ENCODE assay signal across 10 cellular contexts in the genomic region with DNA sequence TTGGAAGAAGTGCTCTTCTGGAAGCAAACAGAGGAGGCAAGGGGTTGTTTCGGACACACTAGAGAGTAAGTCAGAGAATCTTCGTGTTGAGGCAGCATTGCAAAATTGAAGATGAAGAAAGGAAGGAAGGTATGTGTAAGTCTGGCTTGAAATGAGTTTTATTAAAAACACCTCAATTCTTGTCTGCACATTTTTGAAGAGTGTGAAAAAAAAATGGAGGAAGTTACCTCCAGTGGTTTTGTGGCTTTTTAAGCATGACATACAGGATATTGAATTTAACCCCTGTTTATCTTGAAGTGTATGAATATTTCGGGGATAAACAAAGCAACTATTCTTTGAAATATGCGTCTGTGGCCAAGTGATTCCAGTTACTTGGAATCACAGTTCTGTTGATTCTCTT.
DNase-seq lines count a peak whose midpoint lies in the region; ATAC-seq and TF ChIP-seq lines count a peak whose summit lies in the region.
"Had no signal": no experiment of that assay in that cellular context is flagged by ENCODE, and none has a peak within 500 bp of the region (broad histone marks: within the 10 kb centered on the region; RNA-seq: fewer than 3 reads in every experiment).

No MANE protein-coding gene starts in this region.

- peak overlapping the region; percentile 75 to 89 (median 83) for H3K27ac ChIP-seq in sigmoid colon

- H3K9me3 Mint-ChIP-seq in chondrocyte (ENCODE audit: low read depth), result no peaks in the 10 kb centered on the region

- no peak for TF ChIP-seq EP300 in sigmoid colon (IDR thresholded peaks at IDR 0.05)

- DNase-seq in NOMO-1 treated with DMSO at 0.1 percent for 48 hours (lab: John Stamatoyannopoulos, UW; ENCODE audit: unreplicated experiment), result peak; percentile 51
- no peak for DNase-seq in chondrocyte (ENCODE audit: low spot score)
- no peak for DNase-seq in sigmoid colon
- DNase-seq in germinal center (ENCODE audit: low spot score), result no peak
- no peak for DNase-seq in hepatic stellate cell (ENCODE audit: low spot score)
- DNase-seq: left colon, NCI-H1048 had no signal

- H3K9me3 ChIP-seq in sigmoid colon, result no peaks in the 10 kb centered on the region

- peaks cover 32% of the 10 kb centered on the region for H3K4me1 Mint-ChIP-seq in chondrocyte (ENCODE audit: low read depth)

- intact Hi-C loops in sigmoid colon (cut with DNase I), result loop anchor here (1.0 to 5.0 kb wide), 2 partner anchors 59 to 117 kb away; no protein-coding TSS in a partner anchor

- ATAC-seq in HG02759 (IDR thresholded peaks at IDR 0.05; ENCODE audit: unreplicated experiment) (no peak), HG02642 (IDR thresholded peaks at IDR 0.05; ENCODE audit: poor library complexity, unreplicated experiment) (no peak)
- ATAC-seq: left colon had no signal

- H3K27me3 ChIP-seq in sigmoid colon, result no peaks in the 10 kb centered on the region

- no peaks in the 10 kb centered on the region for H3K36me3 ChIP-seq in sigmoid colon

- no peak for TF ChIP-seq POLR2A in sigmoid colon (IDR thresholded peaks at IDR 0.05)

- TF ChIP-seq CTCF in chondrocyte (IDR thresholded peaks at IDR 0.05) (no peak), sigmoid colon (IDR thresholded peaks at IDR 0.05) (no peak)

- WGBS in sigmoid colon, 2 donors, result 35 to 67% methylated on average over 4 of the region's 4 CpGs

- H3K4me1 ChIP-seq in sigmoid colon, result peaks cover 0 to 46% (median 34%) of the 10 kb centered on the region in 4 donors

- H3K36me3 Mint-ChIP-seq in chondrocyte (ENCODE audit: low read depth), result no peaks in the 10 kb centered on the region

- H3K4me3 Mint-ChIP-seq in chondrocyte (ENCODE audit: unreplicated experiment), result no peak overlapping the region

- H3K4me3 ChIP-seq in GM08714 (ENCODE audit: low read length), result peak overlapping the region; percentile 70; the same call in 1 of the 2 replicates
- no peak overlapping the region for H3K4me3 ChIP-seq in sigmoid colon

- H3K27me3 Mint-ChIP-seq in chondrocyte (ENCODE audit: low read depth), result no peaks in the 10 kb centered on the region

- peak overlapping the region; percentile 63 for H3K27ac Mint-ChIP-seq in chondrocyte (ENCODE audit: unreplicated experiment)
